Comparison of ENCODE assay signal across 8 cellular contexts in genomic region chr3:5198986-5199731, GRCh38. TPM values are rescaled to one million over a fixed set of nuclear protein-coding genes. Genes with fewer than 3 reads are reported as not detected.
A peak's percentile ranks its signal among the peaks of the same experiment; 100 is the strongest.
DNase-seq lines count a peak whose midpoint lies in the region; ATAC-seq, FAIRE-seq and TF ChIP-seq lines count a peak whose summit lies in the region.

No MANE protein-coding gene starts in this region.

- H3K27me3 ChIP-seq in osteoblast (ENCODE audit: insufficient read depth, low read length), result no peaks in the 10 kb centered on the region

- peak; percentile 36 for ATAC-seq in HG03025 (IDR thresholded peaks at IDR 0.05; ENCODE audit: low FRiP score, unreplicated experiment)

- H4K20me1 ChIP-seq in osteoblast (ENCODE audit: insufficient read depth, low read length), result peaks cover 2% of the 10 kb centered on the region

- H3K36me3 ChIP-seq in osteoblast (ENCODE audit: insufficient read depth, low read length), result peaks cover 36% of the 10 kb centered on the region

- peaks cover 46% of the 10 kb centered on the region for H3K79me2 ChIP-seq in osteoblast (ENCODE audit: insufficient read depth, low read length)

- H2AFZ ChIP-seq in osteoblast (ENCODE audit: low read length), result no peak overlapping the region

- no peak for TF ChIP-seq CTCF in osteoblast (IDR thresholded peaks at IDR 0.05; ENCODE audit: extremely low read depth, low read depth, low read length)

- peak overlapping the region; percentile 85 for H3K27ac ChIP-seq in osteoblast (ENCODE audit: low read depth, low read length)

- FAIRE-seq in GM19239 (lab: Jason Lieb, UNC), result peak; percentile 45

- H3K4me2 ChIP-seq in osteoblast (ENCODE audit: insufficient read depth, low read length), result no peak overlapping the region

- no peak for DNase-seq in GM19239 (ENCODE audit: insufficient read length, low spot score)
- peak; percentile 59 for DNase-seq in SKM-1 (lab: John Stamatoyannopoulos, UW; ENCODE audit: unreplicated experiment)
- no peak for DNase-seq in osteoblast (ENCODE audit: insufficient read length, low spot score, missing footprints)
- no peak for DNase-seq in NCI-H2171 (lab: John Stamatoyannopoulos, UW)
- DNase-seq in occipital lobe (lab: John Stamatoyannopoulos, UW), result no peak
- no peak for DNase-seq in NCI-H1436 treated with DMSO at 0.1 percent for 48 hours (lab: John Stamatoyannopoulos, UW)
- no peak for DNase-seq in middle frontal gyrus (ENCODE audit: extremely low spot score, low spot score)

- H3K4me3 ChIP-seq in osteoblast (ENCODE audit: insufficient read depth, low read length), result no peak overlapping the region

- H3K9me3 ChIP-seq in osteoblast (ENCODE audit: low read depth, low read length), result no peaks in the 10 kb centered on the region

- peaks cover 55% of the 10 kb centered on the region for H3K4me1 ChIP-seq in osteoblast (ENCODE audit: insufficient read depth, low read length)

RNA-seq across cellular contexts. Expression of gene EDEM1, which starts 11.7 kb away (rescaled TPM):
- total RNA-seq in osteoblast (38.7 and 46.3 TPM in 2 replicates), occipital lobe (8.4 TPM)
